ENCODE assay signal across 1 cellular context in the genomic region with DNA sequence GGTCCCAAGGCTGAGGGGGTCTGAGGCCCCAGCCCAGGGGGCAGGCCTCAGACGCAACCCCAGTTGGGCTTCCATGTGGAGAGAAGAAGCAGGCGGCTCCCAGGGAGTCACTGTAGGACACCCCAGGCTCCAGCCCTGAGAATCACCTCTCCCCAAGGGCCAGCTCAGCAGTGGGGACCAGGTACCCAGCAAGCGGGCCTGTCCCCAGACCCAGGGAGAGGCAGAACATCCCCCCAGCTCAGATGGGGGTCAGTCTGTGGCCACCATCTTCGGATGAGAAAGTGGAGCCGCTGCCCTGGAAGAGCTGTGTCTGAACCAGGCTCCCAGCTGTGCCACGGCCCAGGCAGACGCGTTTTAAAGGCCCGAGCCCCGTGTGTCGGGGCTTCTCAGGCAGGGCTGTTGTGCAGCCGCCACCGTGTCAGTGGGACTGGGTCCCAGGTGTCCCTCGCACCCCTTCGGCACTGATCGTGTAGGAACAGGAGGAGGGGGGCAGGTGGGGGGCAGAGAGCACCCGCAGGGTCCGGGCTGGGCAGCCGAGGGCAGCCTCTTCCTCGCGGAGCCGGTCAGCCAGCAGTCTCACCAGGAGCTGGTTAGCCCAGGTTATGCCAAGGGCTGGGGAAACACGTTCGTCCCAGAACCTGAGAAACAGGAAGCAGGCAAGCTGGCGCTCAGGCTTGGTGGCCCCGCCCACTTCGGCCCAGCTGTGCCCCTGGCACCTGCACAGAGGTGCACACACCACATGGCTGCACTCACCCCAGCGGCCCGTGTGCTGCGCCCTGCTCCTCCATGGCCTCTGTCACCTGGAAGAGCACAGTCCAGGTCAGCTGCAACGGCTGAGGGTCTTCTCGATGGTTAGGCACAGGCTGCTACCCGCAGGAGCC.
A peak's percentile ranks its signal among the peaks of the same experiment; 100 is the strongest.
TF ChIP-seq lines count a peak whose summit lies in the region.

No MANE protein-coding gene starts in this region.

TF ChIP-seq in GM12878, 131 proteins besides CTCF, POLR2A, EP300 and RAD21 (continued from another document):
- TF ChIP-seq BCL3 (IDR thresholded peaks at IDR 0.05; ENCODE audit: borderline replicate concordance, insufficient read depth, low read depth, low read length, poor library complexity, severe bottlenecking) (peak; percentile 23), FOXK2 (IDR thresholded peaks at IDR 0.05) (no peak)
